Comparison of ENCODE assay signal across 1 cellular context in the genomic region with DNA sequence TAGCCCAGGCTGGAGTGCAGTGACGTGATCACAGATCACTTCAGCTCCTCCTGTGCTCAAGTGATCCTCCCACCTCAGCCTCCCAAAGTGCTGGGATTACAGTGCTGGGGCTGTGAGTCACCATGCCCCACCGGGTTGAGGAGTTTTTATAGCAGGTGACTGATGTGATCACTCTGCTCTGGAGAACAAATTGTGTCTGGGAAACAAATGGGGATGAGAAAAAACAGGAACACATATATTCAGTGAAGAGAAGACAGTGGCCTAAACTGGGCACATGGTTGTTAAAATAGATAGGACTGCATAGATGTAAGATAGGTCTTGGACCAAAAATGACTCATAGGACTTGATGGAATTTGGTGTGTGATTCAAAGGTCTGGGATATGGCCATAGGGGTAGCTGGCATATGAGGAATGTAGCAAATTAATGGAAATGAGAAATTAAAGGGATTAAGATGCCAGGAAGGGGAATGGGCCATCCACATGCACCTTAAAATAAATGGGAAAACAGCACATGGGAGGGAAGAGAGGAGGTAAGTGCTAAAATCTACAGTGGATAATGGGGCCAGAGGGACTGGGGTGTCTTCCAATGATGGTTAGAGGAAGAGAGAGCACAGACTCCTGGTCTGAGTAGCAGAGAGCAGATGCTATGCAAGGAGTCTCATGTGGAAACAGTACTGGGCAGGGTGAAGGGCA.
TF ChIP-seq lines count a peak whose summit lies in the region.

No MANE protein-coding gene starts in this region.

TF ChIP-seq in HepG2, 621 proteins besides CTCF, POLR2A, EP300 and RAD21:
- TF ChIP-seq, protein P1, sequence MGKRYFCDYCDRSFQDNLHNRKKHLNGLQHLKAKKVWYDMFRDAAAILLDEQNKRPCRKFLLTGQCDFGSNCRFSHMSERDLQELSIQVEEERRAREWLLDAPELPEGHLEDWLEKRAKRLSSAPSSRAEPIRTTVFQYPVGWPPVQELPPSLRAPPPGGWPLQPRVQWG (CRISPR knock-in tag; IDR thresholded peaks at IDR 0.05; ENCODE audit: borderline replicate concordance, low read depth) = no peak
- TF ChIP-seq, protein P2, sequence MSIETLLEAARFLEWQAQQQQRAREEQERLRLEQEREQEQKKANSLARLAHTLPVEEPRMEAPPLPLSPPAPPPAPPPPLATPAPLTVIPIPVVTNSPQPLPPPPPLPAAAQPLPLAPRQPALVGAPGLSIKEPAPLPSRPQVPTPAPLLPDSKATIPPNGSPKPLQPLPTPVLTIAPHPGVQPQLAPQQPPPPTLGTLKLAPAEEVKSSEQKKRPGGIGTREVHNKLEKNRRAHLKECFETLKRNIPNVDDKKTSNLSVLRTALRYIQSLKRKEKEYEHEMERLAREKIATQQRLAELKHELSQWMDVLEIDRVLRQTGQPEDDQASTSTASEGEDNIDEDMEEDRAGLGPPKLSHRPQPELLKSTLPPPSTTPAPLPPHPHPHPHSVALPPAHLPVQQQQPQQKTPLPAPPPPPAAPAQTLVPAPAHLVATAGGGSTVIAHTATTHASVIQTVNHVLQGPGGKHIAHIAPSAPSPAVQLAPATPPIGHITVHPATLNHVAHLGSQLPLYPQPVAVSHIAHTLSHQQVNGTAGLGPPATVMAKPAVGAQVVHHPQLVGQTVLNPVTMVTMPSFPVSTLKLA (IDR thresholded peaks at IDR 0.05) = peak; percentile 91
- TF ChIP-seq ZNF101 (CRISPR knock-in tag; IDR thresholded peaks at IDR 0.05; ENCODE audit: borderline replicate concordance, low read depth) = no peak
- TF ChIP-seq NFYB (CRISPR knock-in tag; IDR thresholded peaks at IDR 0.05) = no peak
TF ChIP-seq in HepG2: peak in this region for 1.
